Comparison of ENCODE assay signal across 24 cellular contexts in genomic region chr18:36034299-36034895, GRCh38.
"Had no signal": no experiment of that assay in that cellular context is flagged by ENCODE, and none has a peak within 500 bp of the region (broad histone marks: within the 10 kb centered on the region; RNA-seq: fewer than 3 reads in every experiment).

No MANE protein-coding gene starts in this region.

- H3K27ac ChIP-seq: coronary artery, esophagus muscularis mucosa, hepatocyte, left ventricle myocardium inferior, sigmoid colon, tibial artery, WERI-Rb-1 had no signal

- ATAC-seq: natural killer cell had no signal

- H3K27me3 Mint-ChIP-seq: activated naive CD8-positive, alpha-beta T cell treated with anti-CD3 and anti-CD28 coated beads, Interleukin-2, amount 10 ng/mL, durations not matched to agents 7 days and 5 days; stimulated activated naive CD8-positive, alpha-beta T cell treated with anti-CD3 and anti-CD28 coated beads, Interleukin-15, Interleukin-2, amounts not matched to agents 100 ng/mL and 50 ng/mL, for 24 hours had no signal

- H3K4me2 ChIP-seq: hepatocyte had no signal

- DNase-seq: activated CD4-positive, CD25-positive, alpha-beta regulatory T cell treated with anti-CD3 and anti-CD28 coated beads, Interleukin-2, amount 50 U/mL, for 72 hours; activated effector memory CD4-positive, alpha-beta T cell treated with Interleukin-2 at 50 U/mL for 16 hours; activated naive CD8-positive, alpha-beta T cell treated with anti-CD3 and anti-CD28 coated beads, Interleukin-2, amount 10 ng/mL, durations not matched to agents 7 days and 5 days; activated T-cell treated with anti-CD3 and anti-CD28 coated beads, Interleukin-2, amount 50 U/mL, for 48 hours; amygdala; cerebellar nuclear complex; glutamatergic neuron; left ventricle myocardium inferior; mammary epithelial cell; natural killer cell; retina; sigmoid colon; stimulated activated CD4-positive, alpha-beta T cell treated with anti-CD3 and anti-CD28 coated beads, Interleukin-4, amount 100 ng/mL, for 1 hour; T-helper 1 cell; tibial artery; WERI-Rb-1 had no signal

- H3K4me3 Mint-ChIP-seq: activated naive CD8-positive, alpha-beta T cell treated with anti-CD3 and anti-CD28 coated beads, Interleukin-2, amount 10 ng/mL, durations not matched to agents 7 days and 5 days; mesothelial cell of epicardium; natural killer cell; stimulated activated naive CD8-positive, alpha-beta T cell treated with anti-CD3 and anti-CD28 coated beads, Interleukin-15, Interleukin-2, amounts not matched to agents 100 ng/mL and 50 ng/mL, for 24 hours had no signal

- H3K36me3 Mint-ChIP-seq: natural killer cell had no signal

- H3K27ac Mint-ChIP-seq: activated naive CD8-positive, alpha-beta T cell treated with anti-CD3 and anti-CD28 coated beads, Interleukin-2, amount 10 ng/mL, durations not matched to agents 7 days and 5 days; stimulated activated naive CD8-positive, alpha-beta T cell treated with anti-CD3 and anti-CD28 coated beads, Interleukin-15, Interleukin-2, amounts not matched to agents 100 ng/mL and 50 ng/mL, for 24 hours had no signal

- FAIRE-seq: bronchial epithelial cell, frontal cortex, TTC549 had no signal

- H2AFZ ChIP-seq: hepatocyte had no signal

- H3K4me3 ChIP-seq: coronary artery, esophagus muscularis mucosa, hepatocyte, left ventricle myocardium inferior, sigmoid colon, tibial artery had no signal

- H3K9me3 Mint-ChIP-seq: natural killer cell had no signal

- H3K27me3 ChIP-seq: esophagus muscularis mucosa, hepatocyte, sigmoid colon, tibial artery had no signal
